Comparison of ENCODE assay signal across 25 cellular contexts in genomic region chr6:48744948-48745347, GRCh38.
A peak's percentile ranks its signal among the peaks of the same experiment; 100 is the strongest.
DNase-seq lines count a peak whose midpoint lies in the region; ATAC-seq, FAIRE-seq and TF ChIP-seq lines count a peak whose summit lies in the region.
"Had no signal": no experiment of that assay in that cellular context is flagged by ENCODE, and none has a peak within 500 bp of the region (broad histone marks: within the 10 kb centered on the region; RNA-seq: fewer than 3 reads in every experiment).

No MANE protein-coding gene starts in this region.

- DNase-seq in AG20443 (ENCODE audit: low spot score), result peak; percentile 18
- DNase-seq in LHCN-M2 (ENCODE audit: low read depth), result peak; percentile 23
- DNase-seq in bronchial epithelial cell (ENCODE audit: low read depth), result peak; percentile 88
- peak; percentile 65 for DNase-seq in iris pigment epithelial cell (ENCODE audit: low read depth)
- DNase-seq in stimulated activated CD4-positive, alpha-beta T cell treated with anti-CD3 and anti-CD28 coated beads, Interleukin-4, amount 100 ng/mL, for 24 hours, result no peak
- DNase-seq in T1000 (lab: John Stamatoyannopoulos, UW), result no peak
- DNase-seq: activated CD4-positive, alpha-beta T cell treated with anti-CD3 and anti-CD28 coated beads, Interleukin-2, amount 50 U/mL, for 48 hours; activated gamma-delta T cell; amniotic stem cell; cerebellar nuclear complex; effector CD4-positive, alpha-beta T cell; midbrain; NCI-H1105 treated with DMSO at 0.1 percent for 48 hours; NCI-H2081 treated with DMSO at 0.1 percent for 48 hours; NCI-H510A treated with DMSO at 0.1 percent for 48 hours; SIG-M5; T-helper 1 cell; WERI-Rb-1 had no signal

- no peaks in the 10 kb centered on the region for H3K27me3 ChIP-seq in bronchial epithelial cell (ENCODE audit: control insufficient read depth, insufficient read depth, low read length)
- H3K27me3 ChIP-seq: suprapubic skin, vagina had no signal

- TF ChIP-seq CTCF in bronchial epithelial cell (IDR thresholded peaks at IDR 0.05; ENCODE audit: insufficient read depth, low read length, severe bottlenecking), result no peak

- ATAC-seq in HG03095 (IDR thresholded peaks at IDR 0.05; ENCODE audit: unreplicated experiment) (no peak), GM21390 (IDR thresholded peaks at IDR 0.05; ENCODE audit: unreplicated experiment) (no peak)
- ATAC-seq: A549, left lobe of liver had no signal

- H3K36me3 ChIP-seq in bronchial epithelial cell (ENCODE audit: control insufficient read depth, insufficient read depth, low read length), result no peaks in the 10 kb centered on the region
- H3K36me3 ChIP-seq: suprapubic skin, vagina, WERI-Rb-1 had no signal

- H3K4me3 ChIP-seq in bronchial epithelial cell (ENCODE audit: low read depth, low read length), result no peak overlapping the region
- H3K4me3 ChIP-seq: A549, suprapubic skin, vagina had no signal

- FAIRE-seq in bronchial epithelial cell (lab: Jason Lieb, UNC), result no peak
- FAIRE-seq: A549, HTR-8/SVneo had no signal

Comparison
In these comparisons a context has a peak if more than half of its experiments do, and no peak if none do; other contexts are left out.
1. DNase-seq: peak in AG20443 (single experiment), LHCN-M2 (single experiment), bronchial epithelial cell (single experiment) and iris pigment epithelial cell (single experiment); none in stimulated activated CD4-positive, alpha-beta T cell treated with anti-CD3 and anti-CD28 coated beads, Interleukin-4, amount 100 ng/mL, for 24 hours (single experiment) and T1000 (single experiment).